ENCODE assay signal across 8 cellular contexts in genomic region chr6:95578106-95578410, GRCh38. TPM values are rescaled to one million over a fixed set of nuclear protein-coding genes. Genes with fewer than 3 reads are reported as not detected.
DNase-seq lines count a peak whose midpoint lies in the region; TF ChIP-seq lines count a peak whose summit lies in the region.

No MANE protein-coding gene starts in this region.

- H3K4me3 Mint-ChIP-seq in mesothelial cell of epicardium: peak overlapping the region; percentile 90

- peak overlapping the region; percentile 96 for H3K27ac Mint-ChIP-seq in mesothelial cell of epicardium

- peaks cover 8% of the 10 kb centered on the region for H3K36me3 Mint-ChIP-seq in mesothelial cell of epicardium

- H3K4me1 Mint-ChIP-seq in mesothelial cell of epicardium: peaks cover 39% of the 10 kb centered on the region

- peaks cover 5% of the 10 kb centered on the region for H3K9me3 Mint-ChIP-seq in mesothelial cell of epicardium

- H3K4me3 ChIP-seq in H7 (ENCODE audit: insufficient read depth, low read depth, low read length): peak overlapping the region; percentile 51
- H3K4me3 ChIP-seq in MG63: peak overlapping the region; percentile 80

- H3K27me3 Mint-ChIP-seq in mesothelial cell of epicardium (ENCODE audit: low read depth): no peaks in the 10 kb centered on the region

- TF ChIP-seq CTCF in mesothelial cell of epicardium (IDR thresholded peaks at IDR 0.05; ENCODE audit: unreplicated experiment): no peak

- no peaks in the 10 kb centered on the region for H3K9me3 ChIP-seq in MG63

- H3K27me3 ChIP-seq in H7 (ENCODE audit: control insufficient read depth, insufficient read depth, low read length) (no peaks in the 10 kb centered on the region), MG63 (no peaks in the 10 kb centered on the region)

- peak; percentile 57 for DNase-seq in NCI-H2171 treated with DMSO at 0.1 percent for 48 hours (lab: John Stamatoyannopoulos, UW)
- no peak for DNase-seq in NCI-H2171 (lab: John Stamatoyannopoulos, UW)
- no peak for DNase-seq in H7
- no peak for DNase-seq in MG63
- peak; percentile 66 for DNase-seq in cerebellar cortex (ENCODE audit: low spot score)
- no peak for DNase-seq in mesothelial cell of epicardium (ENCODE audit: low spot score in 2 of 2, unreplicated experiment in 2 of 2)
- DNase-seq in ureter (ENCODE audit: low spot score): no peak
- no peak for DNase-seq in HPDE6-E6E7 (ENCODE audit: extremely low spot score)

- H3K36me3 ChIP-seq in H7 (replicated peaks; ENCODE audit: control insufficient read depth, insufficient read depth, low read length): no peaks in the 10 kb centered on the region
- peaks cover 2% of the 10 kb centered on the region; the same call in 1 of the 2 replicates for H3K36me3 ChIP-seq in MG63

RNA-seq across cellular contexts. Expression of gene MANEA, which starts 0.7 kb away (rescaled TPM):
- 13.7 and 14.5 TPM in 2 replicates for total RNA-seq in H7 (2014; rRNA removed; shearing (Covaris generic))
- 9.1 and 9.8 TPM in 2 replicates for total RNA-seq in MG63 (2014; rRNA removed; shearing (Covaris generic); ENCODE audit: low replicate concordance)
- 17.4 to 17.8 TPM (median 17.8 TPM) in 3 replicates for total RNA-seq in mesothelial cell of epicardium
- 22.4 TPM for total RNA-seq in ureter

Comparison
In these comparisons a context has a peak if more than half of its experiments do, and no peak if none do; other contexts are left out.
1. DNase-seq: peak in NCI-H2171 treated with DMSO at 0.1 percent for 48 hours (single experiment) and cerebellar cortex (single experiment); none in NCI-H2171 (single experiment), H7 (single experiment), MG63 (single experiment), mesothelial cell of epicardium (0 of 2), ureter (single experiment) and HPDE6-E6E7 (single experiment).